ENCODE assay signal across 14 cellular contexts in the genomic region with DNA sequence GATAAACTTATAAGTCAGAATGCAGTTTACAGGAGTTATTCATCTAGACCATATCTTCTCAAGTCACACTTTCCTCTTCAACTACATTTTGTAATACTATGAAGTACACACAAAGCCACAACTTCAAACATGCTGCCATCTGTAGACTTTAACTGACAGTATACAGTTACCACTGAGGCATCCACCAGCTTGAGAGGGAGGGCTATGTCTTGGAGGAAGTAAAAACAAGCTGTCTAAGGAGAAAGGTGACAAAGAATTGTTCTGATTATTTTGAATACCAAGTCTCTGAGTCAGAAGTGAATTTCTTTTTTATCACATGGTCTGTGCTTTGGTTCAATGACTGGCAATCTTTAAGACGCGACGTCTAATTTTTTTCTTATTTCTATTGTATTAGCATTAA.
"Had no signal": no experiment of that assay in that cellular context is flagged by ENCODE, and none has a peak within 500 bp of the region (broad histone marks: within the 10 kb centered on the region; RNA-seq: fewer than 3 reads in every experiment).

No MANE protein-coding gene starts in this region.

- H3K9ac ChIP-seq: parathyroid adenoma had no signal

- H3K36me3 ChIP-seq: ascending aorta, cardiac muscle cell, left ventricle myocardium inferior had no signal

- H3K4me3 ChIP-seq: ascending aorta, cardiac muscle cell, hepatocyte, left ventricle myocardium inferior had no signal

- H3K4me1 ChIP-seq: ascending aorta, left ventricle myocardium inferior, parathyroid adenoma had no signal

- H3K79me2 ChIP-seq: hepatocyte, parathyroid adenoma had no signal

- H3K4me2 ChIP-seq: hepatocyte had no signal

- DNase-seq: activated CD4-positive, alpha-beta T cell treated with anti-CD3 and anti-CD28 coated beads, Interleukin-2, amount 50 U/mL, for 1 hour; activated CD8-positive, alpha-beta memory T cell treated with anti-CD3 and anti-CD28 coated beads for 24 hours; activated naive CD4-positive, alpha-beta T cell treated with Interleukin-2 at 50 U/mL for 16 hours; erythroblast; left ventricle myocardium inferior; naive thymus-derived CD8-positive, alpha-beta T cell; stimulated activated CD4-positive, alpha-beta T cell treated with anti-CD3 and anti-CD28 coated beads, Interleukin-12 subunit alpha, Interleukin-12 subunit beta, amount 100 ng/mL, for 4 hours; stimulated activated CD4-positive, alpha-beta T cell treated with anti-CD3 and anti-CD28 coated beads, Interleukin-2, amount 100 ng/mL, for 24 hours; T1000 had no signal

- H3K27ac ChIP-seq: ascending aorta, cardiac muscle cell, hepatocyte, left ventricle myocardium inferior, parathyroid adenoma had no signal

- H3K27me3 ChIP-seq: ascending aorta, cardiac muscle cell, hepatocyte had no signal

- ATAC-seq: activated CD4-positive, CD25-positive, alpha-beta regulatory T cell treated with anti-CD3 and anti-CD28 coated beads, Interleukin-2, amount 50 U/mL, for 24 hours; naive thymus-derived CD8-positive, alpha-beta T cell had no signal

- H3K9me3 ChIP-seq: ascending aorta had no signal

- H2AFZ ChIP-seq: hepatocyte, parathyroid adenoma had no signal
